ENCODE assay signal across 9 cellular contexts in genomic region chr1:231628207-231628876, GRCh38. TPM values are rescaled to one million over a fixed set of nuclear protein-coding genes. Genes with fewer than 3 reads are reported as not detected.
DNase-seq lines count a peak whose midpoint lies in the region; FAIRE-seq and TF ChIP-seq lines count a peak whose summit lies in the region.
"Had no signal": no experiment of that assay in that cellular context is flagged by ENCODE, and none has a peak within 500 bp of the region (broad histone marks: within the 10 kb centered on the region; RNA-seq: fewer than 3 reads in every experiment).

No MANE protein-coding gene starts in this region.

- H3K27me3 ChIP-seq in BJ (ENCODE audit: control insufficient read depth, insufficient read depth, low read length), result no peaks in the 10 kb centered on the region

- H3K36me3 ChIP-seq in BJ (ENCODE audit: control insufficient read depth, insufficient read depth, low read length), result no peaks in the 10 kb centered on the region

- CTCF ChIA-PET in BJ (lab: Yijun Ruan, JAX), result interaction anchor here (0.6 to 1.2 kb wide), 2 partner anchors 28 to 1143 kb away, joined by 3 read pairs; no protein-coding TSS in a partner anchor

- intact Hi-C loops in activated T-helper 2 cell treated with anti-CD3 and anti-CD28 coated beads, Interferon-gamma antibody, Interleukin-2, Interleukin-4, amounts not matched to agents 10 μg/mL and 5 μg/mL and 100 μg/mL, durations not matched to agents 14 hours and 24 hours and 36 hours (cut with micrococcal nuclease), result no loop called here

- peaks cover 18% of the 10 kb centered on the region for H3K27me3 Mint-ChIP-seq in activated T-helper 2 cell treated with anti-CD3 and anti-CD28 coated beads, Interferon-gamma antibody, Interleukin-2, Interleukin-4, amounts not matched to agents 10 μg/mL and 5 μg/mL and 100 μg/mL, durations not matched to agents 14 hours and 24 hours and 36 hours (ENCODE audit: low read depth)
- H3K27me3 Mint-ChIP-seq in neural crest cell (ENCODE audit: low read depth), result peaks cover 2% of the 10 kb centered on the region

- no peak overlapping the region for H3K4me3 ChIP-seq in BJ (ENCODE audit: low read depth, low read length)
- H3K4me3 ChIP-seq: GM12878 had no signal

- no peak for TF ChIP-seq CTCF in BJ (IDR thresholded peaks at IDR 0.05; ENCODE audit: insufficient read depth, low read depth, low read length)
- no peak for TF ChIP-seq CTCF in neural crest cell (conservative IDR thresholded peaks at IDR 0.05)

- DNase-seq in BJ (ENCODE audit: low read depth), result peak; percentile 34
- peak; percentile 86 for DNase-seq in NCI-H146 treated with DMSO at 0.1 percent for 48 hours (lab: John Stamatoyannopoulos, UW; ENCODE audit: unreplicated experiment)
- no peak for DNase-seq in activated T-helper 2 cell treated with anti-CD3 and anti-CD28 coated beads, Interferon-gamma antibody, Interleukin-2, Interleukin-4, amounts not matched to agents 10 μg/mL and 5 μg/mL and 100 μg/mL, durations not matched to agents 14 hours and 24 hours and 36 hours (ENCODE audit: low spot score)
- no peak for DNase-seq in neural crest cell (ENCODE audit: low read depth, low spot score)
- DNase-seq in urothelium cell line (ENCODE audit: low spot score), result no peak
- DNase-seq in NCI-H1694 (lab: John Stamatoyannopoulos, UW), result no peak
- DNase-seq in DMS114 treated with DMSO at 0.1 percent for 48 hours (lab: John Stamatoyannopoulos, UW; ENCODE audit: unreplicated experiment), result no peak
- DNase-seq in GM19239 (ENCODE audit: insufficient read length, low spot score), result no peak

- H3K9me3 Mint-ChIP-seq in activated T-helper 2 cell treated with anti-CD3 and anti-CD28 coated beads, Interferon-gamma antibody, Interleukin-2, Interleukin-4, amounts not matched to agents 10 μg/mL and 5 μg/mL and 100 μg/mL, durations not matched to agents 14 hours and 24 hours and 36 hours, result no peaks in the 10 kb centered on the region
- no peaks in the 10 kb centered on the region for H3K9me3 Mint-ChIP-seq in neural crest cell

- H3K4me1 Mint-ChIP-seq in activated T-helper 2 cell treated with anti-CD3 and anti-CD28 coated beads, Interferon-gamma antibody, Interleukin-2, Interleukin-4, amounts not matched to agents 10 μg/mL and 5 μg/mL and 100 μg/mL, durations not matched to agents 14 hours and 24 hours and 36 hours (ENCODE audit: low read depth), result peaks cover 19% of the 10 kb centered on the region
- H3K4me1 Mint-ChIP-seq in neural crest cell, result peaks cover 33% of the 10 kb centered on the region

- H3K4me3 Mint-ChIP-seq in activated T-helper 2 cell treated with anti-CD3 and anti-CD28 coated beads, Interferon-gamma antibody, Interleukin-2, Interleukin-4, amounts not matched to agents 10 μg/mL and 5 μg/mL and 100 μg/mL, durations not matched to agents 14 hours and 24 hours and 36 hours (ENCODE audit: low read depth), result peak overlapping the region; percentile 70
- H3K4me3 Mint-ChIP-seq in neural crest cell, result peak overlapping the region; percentile 87

- no peak overlapping the region for H3K27ac Mint-ChIP-seq in activated T-helper 2 cell treated with anti-CD3 and anti-CD28 coated beads, Interferon-gamma antibody, Interleukin-2, Interleukin-4, amounts not matched to agents 10 μg/mL and 5 μg/mL and 100 μg/mL, durations not matched to agents 14 hours and 24 hours and 36 hours
- no peak overlapping the region for H3K27ac Mint-ChIP-seq in neural crest cell (ENCODE audit: unreplicated experiment)

- no peaks in the 10 kb centered on the region for H3K36me3 Mint-ChIP-seq in activated T-helper 2 cell treated with anti-CD3 and anti-CD28 coated beads, Interferon-gamma antibody, Interleukin-2, Interleukin-4, amounts not matched to agents 10 μg/mL and 5 μg/mL and 100 μg/mL, durations not matched to agents 14 hours and 24 hours and 36 hours (ENCODE audit: low read depth)
- no peaks in the 10 kb centered on the region for H3K36me3 Mint-ChIP-seq in neural crest cell (ENCODE audit: low read depth)

- POLR2A ChIA-PET in BJ (lab: Charles Lee), result no interaction called here

- FAIRE-seq in urothelium cell line (lab: Jason Lieb, UNC) (no peak), GM19239 (lab: Jason Lieb, UNC) (no peak)
- FAIRE-seq: GM12878 had no signal

RNA-seq across cellular contexts. Expression of gene DISC1, which starts 1.8 kb away (rescaled TPM):
- 1.9 and 2.3 TPM in 2 replicates for polyA plus RNA-seq in BJ (2011; rRNA removed)
- 6.5 and 7.3 TPM in 2 replicates for polyA minus RNA-seq in BJ (2011; rRNA and poly(A)+ RNA removed)
- total RNA-seq in activated T-helper 2 cell treated with anti-CD3 and anti-CD28 coated beads, Interferon-gamma antibody, Interleukin-2, Interleukin-4, amounts not matched to agents 10 μg/mL and 5 μg/mL and 100 μg/mL, durations not matched to agents 14 hours and 24 hours and 36 hours, result 1.5 and 1.6 TPM in 2 replicates
- total RNA-seq in neural crest cell, result 11.6 and 13.7 TPM in 2 replicates

Comparison
In these comparisons a context has a peak if more than half of its experiments do, and no peak if none do; other contexts are left out.
1. DNase-seq: peak in BJ (single experiment) and NCI-H146 treated with DMSO at 0.1 percent for 48 hours (single experiment); none in activated T-helper 2 cell treated with anti-CD3 and anti-CD28 coated beads, Interferon-gamma antibody, Interleukin-2, Interleukin-4, amounts not matched to agents 10 μg/mL and 5 μg/mL and 100 μg/mL, durations not matched to agents 14 hours and 24 hours and 36 hours (single experiment), neural crest cell (single experiment), urothelium cell line (single experiment), NCI-H1694 (single experiment), DMS114 treated with DMSO at 0.1 percent for 48 hours (single experiment) and GM19239 (single experiment).